Comparison of ENCODE assay signal across 7 cellular contexts in the genomic region with DNA sequence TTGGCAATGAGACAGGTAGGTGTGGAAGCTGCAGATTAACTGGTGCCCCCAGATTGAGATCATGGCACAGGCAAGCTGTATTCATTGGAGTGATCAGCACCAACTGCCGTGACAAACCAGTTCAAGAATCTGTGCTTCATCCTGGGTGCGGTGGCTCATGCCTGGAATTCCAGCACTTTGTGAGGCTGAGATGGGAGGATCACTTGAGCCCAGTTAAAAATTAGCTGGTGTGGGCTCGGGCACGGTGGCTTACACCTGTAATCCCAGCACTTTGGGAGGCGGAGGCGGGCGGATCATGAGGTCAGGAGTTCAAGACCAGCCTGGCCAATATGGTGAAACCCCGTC. TPM values are rescaled to one million over a fixed set of nuclear protein-coding genes. Genes with fewer than 3 reads are reported as not detected.
DNase-seq lines count a peak whose midpoint lies in the region; ATAC-seq and TF ChIP-seq lines count a peak whose summit lies in the region.
"Not testable (repeated sequence)": the region's sequence is repeated elsewhere in the genome, so short reads cannot be mapped to it uniquely, and the experiment has no call there.

No MANE protein-coding gene starts in this region.

- H3K9me3 Mint-ChIP-seq in activated T-cell treated with anti-CD3 and anti-CD28 coated beads, Interleukin-2, amount 50 U/mL, for 72 hours; glutamatergic neuron (ENCODE audit: unreplicated experiment); memory B cell: not testable (repeated sequence)

- H3K4me1 Mint-ChIP-seq in activated T-cell treated with anti-CD3 and anti-CD28 coated beads, Interleukin-2, amount 50 U/mL, for 72 hours (ENCODE audit: low read depth): peaks cover 50% of the 10 kb centered on the region
- peaks cover 20% of the 10 kb centered on the region for H3K4me1 Mint-ChIP-seq in glutamatergic neuron (ENCODE audit: low read depth, unreplicated experiment)
- peaks cover 30% of the 10 kb centered on the region for H3K4me1 Mint-ChIP-seq in memory B cell

- not testable (repeated sequence) for TF ChIP-seq CTCF in Peyer's patch (IDR thresholded peaks at IDR 0.05); choroid plexus epithelial cell (conservative IDR thresholded peaks at IDR 0.05; ENCODE audit: low read depth, low read length); glutamatergic neuron (IDR thresholded peaks at IDR 0.05; ENCODE audit: partially characterized antibody, unreplicated experiment); gastrocnemius medialis (IDR thresholded peaks at IDR 0.05 in 4 of 5, conservative IDR thresholded peaks at IDR 0.05 in 1 of 5)

- H3F3A ChIP-seq in GM23248 (ENCODE audit: insufficient read depth): peaks cover 75% of the 10 kb centered on the region

- intact Hi-C loops in gastrocnemius medialis (cut with DNase I; ENCODE audit: low total_unique reads): not testable (repeated sequence)

- peak overlapping the region; percentile 65 for H3K9ac ChIP-seq in GM23248

- peaks cover 40% of the 10 kb centered on the region for H3K79me2 ChIP-seq in GM23248 (ENCODE audit: insufficient read depth)

- not testable (repeated sequence) for H3K9me2 ChIP-seq in GM23248 (ENCODE audit: insufficient read depth)

- H3K9me3 ChIP-seq in GM23248 (ENCODE audit: low read depth); Peyer's patch; gastrocnemius medialis: not testable (repeated sequence)

- not testable (repeated sequence) for ATAC-seq in activated T-cell treated with anti-CD3 and anti-CD28 coated beads, Interleukin-2, amount 50 U/mL, for 72 hours (replicated peaks in 1 of 2); memory B cell (ENCODE audit: low read depth); gastrocnemius medialis

- TF ChIP-seq POLR2A in Peyer's patch (IDR thresholded peaks at IDR 0.05); gastrocnemius medialis (IDR thresholded peaks at IDR 0.05): not testable (repeated sequence)

- H3K36me3 ChIP-seq in GM23248 (ENCODE audit: low read depth) (peaks cover 24% of the 10 kb centered on the region), Peyer's patch (peaks cover 0 to 62% (median 2%) of the 10 kb centered on the region in 3 donors), gastrocnemius medialis (peaks cover 7 to 89% of the 10 kb centered on the region in 2 donors)

- H3K4me3 ChIP-seq in GM23248: peak overlapping the region; percentile 18
- not testable (repeated sequence) for H3K4me3 ChIP-seq in Peyer's patch; choroid plexus epithelial cell (ENCODE audit: low read depth, low read length); gastrocnemius medialis

- H3K27me3 ChIP-seq in GM23248 (replicated peaks; ENCODE audit: insufficient read depth); Peyer's patch; gastrocnemius medialis: not testable (repeated sequence)

- H3K4me2 ChIP-seq in GM23248 (ENCODE audit: unreplicated experiment): peak overlapping the region; percentile 77

- 70 to 79% methylated on average over 8 of the region's 8 CpGs for WGBS in GM23248 (ENCODE audit: low coverage in 1 of 2, low lambda C conversion rate in 2 of 2, missing lambda C conversion rate in 2 of 2), 2 experiments

- peaks cover 44% of the 10 kb centered on the region for H3K4me1 ChIP-seq in GM23248 (ENCODE audit: insufficient read depth)
- peaks cover 0 to 51% (median 2%) of the 10 kb centered on the region in 4 donors for H3K4me1 ChIP-seq in Peyer's patch
- peaks cover 23 to 70% of the 10 kb centered on the region in 2 donors for H3K4me1 ChIP-seq in gastrocnemius medialis

- peak overlapping the region; percentile 91 for H3K27ac ChIP-seq in GM23248
- H3K27ac ChIP-seq in Peyer's patch: peak overlapping the region in 3 of 4 donors; percentile 74 to 87 (median 82)
- peak overlapping the region; percentile 29 to 81 (median 70) for H3K27ac ChIP-seq in gastrocnemius medialis

- in situ Hi-C loops in GM23248 (cut with MboI): not testable (repeated sequence)
- in situ Hi-C loops in gastrocnemius medialis (cut with MboI; ENCODE audit: low sequenced_read_pairs in 4 of 4): loop anchor here in 1 of 4 donors (5.0 kb wide), 1 partner anchor 32 kb away; a partner anchor contains a TSS

- DNase-seq in GM23248: peak; percentile 76
- not testable (repeated sequence) for DNase-seq in Peyer's patch; activated T-cell treated with anti-CD3 and anti-CD28 coated beads, Interleukin-2, amount 50 U/mL, for 72 hours; glutamatergic neuron; memory B cell (ENCODE audit: low spot score in 2 of 2); gastrocnemius medialis
- peak; percentile 68 for DNase-seq in choroid plexus epithelial cell (ENCODE audit: low read depth)

- H2AFZ ChIP-seq in GM23248: not testable (repeated sequence)

- H3K27me3 Mint-ChIP-seq in activated T-cell treated with anti-CD3 and anti-CD28 coated beads, Interleukin-2, amount 50 U/mL, for 72 hours (ENCODE audit: low read depth); glutamatergic neuron (ENCODE audit: unreplicated experiment); memory B cell: not testable (repeated sequence)

- H3K36me3 Mint-ChIP-seq in activated T-cell treated with anti-CD3 and anti-CD28 coated beads, Interleukin-2, amount 50 U/mL, for 72 hours (ENCODE audit: insufficient read depth in 2 of 2): peaks cover 23 to 56% of the 10 kb centered on the region in 2 donors
- not testable (repeated sequence) for H3K36me3 Mint-ChIP-seq in glutamatergic neuron (ENCODE audit: unreplicated experiment)
- peaks cover 39% of the 10 kb centered on the region for H3K36me3 Mint-ChIP-seq in memory B cell

- peak overlapping the region; percentile 96 for H3K27ac Mint-ChIP-seq in activated T-cell treated with anti-CD3 and anti-CD28 coated beads, Interleukin-2, amount 50 U/mL, for 72 hours
- H3K27ac Mint-ChIP-seq in glutamatergic neuron (ENCODE audit: unreplicated experiment) (peak overlapping the region; percentile 22), memory B cell (peak overlapping the region; percentile 100)

- H4K20me1 ChIP-seq in GM23248 (ENCODE audit: insufficient read depth): not testable (repeated sequence)

- H3K4me3 Mint-ChIP-seq in activated T-cell treated with anti-CD3 and anti-CD28 coated beads, Interleukin-2, amount 50 U/mL, for 72 hours; memory B cell: not testable (repeated sequence)
- H3K4me3 Mint-ChIP-seq in glutamatergic neuron (ENCODE audit: unreplicated experiment): peak overlapping the region; percentile 38

RNA-seq across cellular contexts. Expression of a gene that starts 33.1 kb away (rescaled TPM):
- 5.1 and 5.2 TPM in 2 replicates for total RNA-seq in GM23248 (2014; rRNA removed; shearing (Covaris generic))
- 2.8 and 2.9 TPM in 2 replicates for polyA plus RNA-seq in GM23248 (2016; fragmentation: Nextera tagmentation; extraction: Ambion mirVana)
- total RNA-seq in Peyer's patch (10 to 100 TPM; 38.2 to 71.1 (median 46.2) TPM), glutamatergic neuron (ENCODE audit: unreplicated experiment) (not detected), gastrocnemius medialis (1 to 10 TPM; 2.4 to 7.3 (median 3.6) TPM)
- total RNA-seq in activated T-cell treated with anti-CD3 and anti-CD28 coated beads, Interleukin-2, amount 50 U/mL, for 72 hours: 10 to 100 TPM; 15.7 to 17.4 TPM

RNA-seq across cellular contexts. Expression of a gene that starts 33.8 kb away (rescaled TPM):
- 47.2 and 64.7 TPM in 2 replicates for total RNA-seq in GM23248 (2014; rRNA removed; shearing (Covaris generic))
- 43.6 and 46.1 TPM in 2 replicates for polyA plus RNA-seq in GM23248 (2016; fragmentation: Nextera tagmentation; extraction: Ambion mirVana)
- total RNA-seq in Peyer's patch: 100 to 1,000 TPM; 157 to 526 (median 297) TPM
- 100 to 1,000 TPM; 232 to 385 TPM for total RNA-seq in activated T-cell treated with anti-CD3 and anti-CD28 coated beads, Interleukin-2, amount 50 U/mL, for 72 hours
- total RNA-seq in glutamatergic neuron (ENCODE audit: unreplicated experiment): 88.0 TPM
- 100 to 1,000 TPM; 298 to 491 (median 352) TPM for total RNA-seq in gastrocnemius medialis

Comparison
In these comparisons a context has a peak if more than half of its experiments do, and no peak if none do; other contexts are left out.
1. H3K27ac Mint-ChIP-seq: peak in every context shown above with its lines; median percentile 100 in memory B cell; 96 in activated T-cell treated with anti-CD3 and anti-CD28 coated beads, Interleukin-2, amount 50 U/mL, for 72 hours; 22 in glutamatergic neuron.